1 cellular context compared by ENCODE assay signal in genomic region chr13:66329988-66330429, GRCh38.
TF ChIP-seq lines count a peak whose summit lies in the region.

No MANE protein-coding gene starts in this region.

TF ChIP-seq in GM12878, 131 proteins besides CTCF, POLR2A, EP300 and RAD21 (continued from another document):
- TF ChIP-seq ELK1 (IDR thresholded peaks at IDR 0.05; ENCODE audit: low read depth, low read length): no peak
- TF ChIP-seq TAF1 (IDR thresholded peaks at IDR 0.05; ENCODE audit: borderline replicate concordance, low read depth, low read length): no peak
- no peak for TF ChIP-seq ZNF274 (IDR thresholded peaks at IDR 0.05; ENCODE audit: insufficient read depth, insufficient read length)
- TF ChIP-seq YBX1 (IDR thresholded peaks at IDR 0.05): no peak
- no peak for TF ChIP-seq RB1 (IDR thresholded peaks at IDR 0.05; ENCODE audit: borderline replicate concordance)
